9 cellular contexts compared by ENCODE assay signal in genomic region chr12:49568442-49568776, GRCh38. TPM values are rescaled to one million over a fixed set of nuclear protein-coding genes. Genes with fewer than 3 reads are reported as not detected.
DNase-seq lines count a peak whose midpoint lies in the region; ATAC-seq and TF ChIP-seq lines count a peak whose summit lies in the region.
"Had no signal": no experiment of that assay in that cellular context is flagged by ENCODE, and none has a peak within 500 bp of the region (broad histone marks: within the 10 kb centered on the region; RNA-seq: fewer than 3 reads in every experiment).

No MANE protein-coding gene starts in this region.

- peak overlapping the region; percentile 84 for H3K9ac ChIP-seq in HUES48 (ENCODE audit: low read depth, low read length)

- intact Hi-C loops in heart left ventricle (cut with DNase I), result loop anchor here in 1 of 10 donors (1.0 kb wide), 1 partner anchor 55 kb away; the partner anchor contains the start of gene PRPF40B
- intact Hi-C loops in cardiac septum (cut with DNase I), result no loop called here

- H3K36me3 Mint-ChIP-seq in central memory CD8-positive, alpha-beta T cell (ENCODE audit: insufficient read depth), result peaks cover 30% of the 10 kb centered on the region
- H3K36me3 Mint-ChIP-seq in naive B cell, result peaks cover 0 to 7% of the 10 kb centered on the region in 2 donors

- peak overlapping the region; percentile 97 for H3K4me3 Mint-ChIP-seq in central memory CD8-positive, alpha-beta T cell
- peak overlapping the region; percentile 98 to 100 (median 99) for H3K4me3 Mint-ChIP-seq in naive B cell

- no peak for TF ChIP-seq CTCF in heart left ventricle (IDR thresholded peaks at IDR 0.05)

- H3K4me1 ChIP-seq in heart left ventricle (peaks cover 0 to 58% (median 43%) of the 10 kb centered on the region in 12 donors), HUES48 (ENCODE audit: control insufficient read depth, insufficient read depth, low read length) (no peaks in the 10 kb centered on the region; the same call in 1 of the 2 replicates)

- H3K4me1 Mint-ChIP-seq in central memory CD8-positive, alpha-beta T cell, result peaks cover 64% of the 10 kb centered on the region
- H3K4me1 Mint-ChIP-seq in naive B cell, result peaks cover 42 to 47% (median 47%) of the 10 kb centered on the region in 3 donors

- H3K4me3 ChIP-seq in heart left ventricle (peak overlapping the region; percentile 50 to 99 (median 82)), HUES48 (ENCODE audit: low read depth, low read length) (peak overlapping the region; percentile 95)

- 0 to 1% (median 0%) methylated on average over 13 of the region's 13 CpGs for WGBS in heart left ventricle, 4 donors

- H3K9me3 ChIP-seq in heart left ventricle, result no peaks in the 10 kb centered on the region
- no peaks in the 10 kb centered on the region for H3K9me3 ChIP-seq in HUES48 (ENCODE audit: control insufficient read depth, insufficient read depth, low read length)

- no peak for TF ChIP-seq POLR2A in heart left ventricle (IDR thresholded peaks at IDR 0.05)

- H3K36me3 ChIP-seq in heart left ventricle, result peaks cover 0 to 21% (median 16%) of the 10 kb centered on the region in 9 donors
- H3K36me3 ChIP-seq in HUES48 (ENCODE audit: control insufficient read depth, insufficient read depth, low read length), result peaks cover 25% of the 10 kb centered on the region

- ATAC-seq in heart left ventricle (no peak), naive B cell (ENCODE audit: low read depth in 2 of 2) (peak; percentile 7 to 11)
- no peak for ATAC-seq in central memory CD8-positive, alpha-beta T cell (replicated peaks; ENCODE audit: extremely low read depth, poor library complexity, severe bottlenecking)

- H3K9me3 Mint-ChIP-seq in central memory CD8-positive, alpha-beta T cell, result no peaks in the 10 kb centered on the region
- no peaks in the 10 kb centered on the region for H3K9me3 Mint-ChIP-seq in naive B cell

- peak overlapping the region; percentile 61 to 98 (median 94) for H3K27ac ChIP-seq in heart left ventricle
- peak overlapping the region; percentile 86 for H3K27ac ChIP-seq in HUES48 (ENCODE audit: low read depth, low read length)

- H3K27me3 Mint-ChIP-seq in central memory CD8-positive, alpha-beta T cell, result no peaks in the 10 kb centered on the region
- H3K27me3 Mint-ChIP-seq in naive B cell, result no peaks in the 10 kb centered on the region

- H3K27me3 ChIP-seq in heart left ventricle (no peaks in the 10 kb centered on the region), HUES48 (ENCODE audit: control insufficient read depth, insufficient read depth, low read length) (no peaks in the 10 kb centered on the region)

- H3K27ac Mint-ChIP-seq in central memory CD8-positive, alpha-beta T cell (ENCODE audit: low read depth), result peak overlapping the region; percentile 99
- H3K27ac Mint-ChIP-seq in naive B cell, result peak overlapping the region; percentile 97 to 99 (median 98)

- DNase-seq in heart left ventricle (no peak), cardiac septum (ENCODE audit: low spot score) (no peak), naive B cell (no peak), AG08395 (ENCODE audit: low spot score) (no peak), midbrain (lab: John Stamatoyannopoulos, UW) (no peak), NCI-H2029 treated with DMSO at 0.1 percent for 48 hours (lab: John Stamatoyannopoulos, UW) (no peak)
- DNase-seq in central memory CD8-positive, alpha-beta T cell (ENCODE audit: low spot score in 2 of 2), result no peak

RNA-seq across cellular contexts. Expression of gene MCRS1, which starts 0.5 kb away (rescaled TPM):
- total RNA-seq in heart left ventricle (100 to 1,000 TPM in 3 of 9 donors, 10 to 100 TPM in 6; 70.0 to 122 (median 88.3) TPM), cardiac septum (118 TPM)
- polyA plus RNA-seq in heart left ventricle (10 to 100 TPM; 64.2 to 80.3 TPM), naive B cell (ENCODE audit: low read depth in 6 of 6) (10 to 100 TPM; 41.5 to 54.5 (median 51.1) TPM)

RNA-seq across cellular contexts. Expression of gene KCNH3, which starts 29.6 kb away (rescaled TPM):
- total RNA-seq in heart left ventricle, result 1 to 10 TPM in 3 of 9 donors, under 1 TPM in 6; 0.19 to 2.2 (median 0.40) TPM
- under 1 TPM; 0.14 to 0.42 TPM for polyA plus RNA-seq in heart left ventricle
- total RNA-seq in cardiac septum, result 0.97 TPM
- under 1 TPM in 3 of 6 donors, not detected in 3; 0.09 to 0.33 (median 0.18) TPM for polyA plus RNA-seq in naive B cell (ENCODE audit: low read depth in 6 of 6)
- total RNA-seq: glomerular endothelial cell had no signal

RNA-seq across cellular contexts. Expression of gene FAM186B, which starts 37.0 kb away (rescaled TPM):
- under 1 TPM; 0.23 to 0.78 (median 0.48) TPM for total RNA-seq in heart left ventricle
- under 1 TPM; 0.17 to 0.30 TPM for polyA plus RNA-seq in heart left ventricle
- 0.48 TPM for total RNA-seq in cardiac septum
- polyA plus RNA-seq in naive B cell (ENCODE audit: low read depth in 6 of 6), result under 1 TPM in 3 of 6 donors, not detected in 3; 0.16 to 0.21 (median 0.17) TPM

RNA-seq across cellular contexts. Expression of gene PRPF40B, which starts 55.0 kb away (rescaled TPM):
- 10 to 100 TPM; 12.7 to 25.5 (median 20.9) TPM for total RNA-seq in heart left ventricle
- 10 to 100 TPM; 12.0 to 21.1 TPM for polyA plus RNA-seq in heart left ventricle
- 30.1 TPM for total RNA-seq in cardiac septum
- 1 to 10 TPM; 1.3 to 3.4 (median 2.0) TPM for polyA plus RNA-seq in naive B cell (ENCODE audit: low read depth in 6 of 6)

Comparison
In these comparisons a context has a peak if more than half of its experiments do, and no peak if none do; other contexts are left out.
1. ATAC-seq: peak in naive B cell (2 of 2); none in heart left ventricle (0 of 4) and central memory CD8-positive, alpha-beta T cell (single experiment).